ENCODE assay signal across 8 cellular contexts in genomic region chr14:34872822-34873590, GRCh38. TPM values are rescaled to one million over a fixed set of nuclear protein-coding genes. Genes with fewer than 3 reads are reported as not detected.
DNase-seq lines count a peak whose midpoint lies in the region; ATAC-seq, FAIRE-seq and TF ChIP-seq lines count a peak whose summit lies in the region.

No MANE protein-coding gene starts in this region.

- peak overlapping the region; percentile 91 for H3K4me3 Mint-ChIP-seq in nephron progenitor cell

- peak overlapping the region; percentile 97 for H3K27ac Mint-ChIP-seq in nephron progenitor cell

- H3K27me3 Mint-ChIP-seq in nephron progenitor cell (ENCODE audit: low read depth, poor library complexity): peaks cover 6% of the 10 kb centered on the region

- H3K4me1 Mint-ChIP-seq in nephron progenitor cell: peaks cover 32% of the 10 kb centered on the region

- H3K27me3 ChIP-seq in SJCRH30: no peaks in the 10 kb centered on the region

- DNase-seq in CD1c-positive myeloid dendritic cell (ENCODE audit: extremely low spot score): peak; percentile 24
- no peak for DNase-seq in SJCRH30
- no peak for DNase-seq in nephron progenitor cell
- DNase-seq in SW480 (ENCODE audit: low spot score): no peak
- no peak for DNase-seq in SKM-1 treated with dmso at 0.1 percent for 144 hours (lab: John Stamatoyannopoulos, UW; ENCODE audit: unreplicated experiment)

- H3K36me3 ChIP-seq in SJCRH30: 0 out of 2 replicates have a peak, but pooled peaks cover 9% of the 10 kb centered on the region

- ATAC-seq in GM18861 (IDR thresholded peaks at IDR 0.05; ENCODE audit: unreplicated experiment) (peak; percentile 9), HG03432 (IDR thresholded peaks at IDR 0.05; ENCODE audit: unreplicated experiment) (peak; percentile 4)

- no peaks in the 10 kb centered on the region for H3K9me3 Mint-ChIP-seq in nephron progenitor cell

- H3K4me3 ChIP-seq in SJCRH30: peak overlapping the region; percentile 85

- peak overlapping the region; percentile 76 for H3K27ac ChIP-seq in SJCRH30

- H3K4me1 ChIP-seq in SJCRH30: peaks cover 4% of the 10 kb centered on the region; the same call in 1 of the 2 replicates

- H3K9me3 ChIP-seq in SJCRH30 (replicated peaks): no peaks in the 10 kb centered on the region

- peaks cover 14% of the 10 kb centered on the region for H3K36me3 Mint-ChIP-seq in nephron progenitor cell (ENCODE audit: low read depth)

- TF ChIP-seq CTCF in nephron progenitor cell (IDR thresholded peaks at IDR 0.05): no peak

- FAIRE-seq in endometrium (lab: Jason Lieb, UNC): peak; percentile 57

RNA-seq across cellular contexts. Expression of gene BAZ1A, which starts 2.2 kb away (rescaled TPM):
- total RNA-seq in SJCRH30 (2014; rRNA removed; shearing (Covaris generic)): 51.9 and 60.8 TPM in 2 replicates
